In the genomic region with DNA sequence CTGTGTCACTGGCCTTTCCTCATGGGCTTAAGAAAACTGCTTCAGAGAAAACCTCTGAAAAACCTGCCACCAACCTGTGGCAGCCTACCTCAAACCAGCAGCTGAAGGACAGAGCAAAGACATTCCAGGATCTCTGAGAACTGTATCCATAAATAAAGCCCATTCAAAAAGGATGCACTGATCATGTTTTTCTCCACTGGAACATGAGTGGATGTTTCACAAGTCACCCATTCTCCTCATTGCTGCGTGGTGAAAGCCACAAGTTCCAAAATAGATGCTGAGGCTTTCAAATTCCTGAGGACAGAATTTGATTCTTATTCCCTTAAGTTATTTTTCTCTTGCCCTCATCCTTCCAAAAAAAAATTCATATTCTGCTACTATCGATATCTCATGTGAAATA, we compare ENCODE assay signal across 21 cellular contexts.
DNase-seq lines count a peak whose midpoint lies in the region; ATAC-seq and TF ChIP-seq lines count a peak whose summit lies in the region.
"Had no signal": no experiment of that assay in that cellular context is flagged by ENCODE, and none has a peak within 500 bp of the region (broad histone marks: within the 10 kb centered on the region; RNA-seq: fewer than 3 reads in every experiment).

No MANE protein-coding gene starts in this region.

- 89 to 100% methylated on average over 1 of the region's 2 CpGs for WGBS in endodermal cell (ENCODE audit: insufficient coverage in 1 of 2, insufficient read length in 1 of 2), 2 experiments

- H3K27me3 Mint-ChIP-seq in endodermal cell (ENCODE audit: insufficient read depth) = no peaks in the 10 kb centered on the region

- no peaks in the 10 kb centered on the region for H3K9me3 Mint-ChIP-seq in endodermal cell
- H3K9me3 Mint-ChIP-seq: GM23338 had no signal

- H3K36me3 Mint-ChIP-seq in endodermal cell (ENCODE audit: low read depth) = no peaks in the 10 kb centered on the region

- H3K4me3 ChIP-seq in gastrocnemius medialis (no peak overlapping the region), endodermal cell (ENCODE audit: low read length) (no peak overlapping the region)
- H3K4me3 ChIP-seq: GM12878, GM23338, MG63 had no signal

- in situ Hi-C loops in SK-MEL-5 (cut with HindIII; ENCODE audit: low pct_unique_long_range_greater_than_20kb, low sequenced_read_pairs) = no loop called here
- in situ Hi-C loops in gastrocnemius medialis (cut with MboI; ENCODE audit: low sequenced_read_pairs in 4 of 4) = loop anchor here in 1 of 4 donors (10.0 kb wide), 1 partner anchor 80 kb away; no protein-coding TSS in a partner anchor

- DNase-seq in EH (ENCODE audit: low read depth) = peak; percentile 59
- DNase-seq in SK-MEL-5 (ENCODE audit: low read depth, low spot score) = peak; percentile 23
- peak; percentile 70 for DNase-seq in fibroblast of peridontal ligament (ENCODE audit: extremely low read depth)
- no peak for DNase-seq in gastrocnemius medialis
- no peak for DNase-seq in NAMALWA (ENCODE audit: low spot score)
- DNase-seq in endodermal cell = no peak
- no peak for DNase-seq in NCI-H1694 (lab: John Stamatoyannopoulos, UW)
- DNase-seq in HCEC 1CT = no peak
- DNase-seq: BE2C, DMS53, MG63, NCI-H1105, NCI-H146, NCI-H2081, NCI-H2171 treated with DMSO at 0.1 percent for 48 hours, NCI-H446 treated with DMSO at 0.1 percent for 48 hours, NCI-H526 treated with DMSO at 0.1 percent for 48 hours, Right ventricle myocardium superior had no signal

- H3K27ac ChIP-seq in gastrocnemius medialis = peak overlapping the region; percentile 41 to 68 (median 49)
- no peak overlapping the region for H3K27ac ChIP-seq in endodermal cell (ENCODE audit: low read depth, low read length)

- H3K4me3 Mint-ChIP-seq in endodermal cell = no peak overlapping the region
- H3K4me3 Mint-ChIP-seq: GM23338 had no signal

- H3K4me1 Mint-ChIP-seq in endodermal cell = no peaks in the 10 kb centered on the region
- H3K4me1 Mint-ChIP-seq: GM23338 had no signal

- no peak for TF ChIP-seq CTCF in gastrocnemius medialis (IDR thresholded peaks at IDR 0.05 in 4 of 5, conservative IDR thresholded peaks at IDR 0.05 in 1 of 5)
- TF ChIP-seq CTCF in endodermal cell (conservative IDR thresholded peaks at IDR 0.05) = no peak

- no peak for TF ChIP-seq POLR2A in gastrocnemius medialis (IDR thresholded peaks at IDR 0.05)

- no peaks in the 10 kb centered on the region for H3K9me3 ChIP-seq in gastrocnemius medialis
- no peaks in the 10 kb centered on the region for H3K9me3 ChIP-seq in endodermal cell (ENCODE audit: control insufficient read depth, low read length)
- H3K9me3 ChIP-seq: BE2C had no signal

- H3K27me3 ChIP-seq in gastrocnemius medialis (no peaks in the 10 kb centered on the region), endodermal cell (ENCODE audit: control insufficient read depth, insufficient read depth, low read length, poor library complexity, severe bottlenecking) (no peaks in the 10 kb centered on the region)
- H3K27me3 ChIP-seq: BE2C, MG63 had no signal

- intact Hi-C loops in gastrocnemius medialis (cut with DNase I; ENCODE audit: low total_unique reads) = no loop called here

- H3K9ac ChIP-seq in endodermal cell (ENCODE audit: extremely low read depth, low read length, poor library complexity, severe bottlenecking) = no peak overlapping the region

- H3K27ac Mint-ChIP-seq in endodermal cell = no peak overlapping the region
- H3K27ac Mint-ChIP-seq: GM23338 had no signal

- no peaks in the 10 kb centered on the region for H3K36me3 ChIP-seq in gastrocnemius medialis
- H3K36me3 ChIP-seq in endodermal cell (ENCODE audit: control insufficient read depth, insufficient read depth, low read length) = no peaks in the 10 kb centered on the region
- H3K36me3 ChIP-seq: BE2C, MG63 had no signal

- ATAC-seq in gastrocnemius medialis = peak; percentile 54 to 84
- ATAC-seq: GM12878, GM23338, HCT116 had no signal

- H3K4me1 ChIP-seq in gastrocnemius medialis (peaks cover 27 to 34% of the 10 kb centered on the region in 2 donors), endodermal cell (ENCODE audit: control insufficient read depth, insufficient read depth, low read length) (peaks cover 3% of the 10 kb centered on the region)
- H3K4me1 ChIP-seq: BE2C had no signal

Comparison
In these comparisons a context has a peak if more than half of its experiments do, and no peak if none do; other contexts are left out.
1. DNase-seq: peak in EH (single experiment), SK-MEL-5 (single experiment) and fibroblast of peridontal ligament (single experiment); none in gastrocnemius medialis (0 of 2), NAMALWA (single experiment), endodermal cell (single experiment), NCI-H1694 (single experiment) and HCEC 1CT (single experiment).